18 cellular contexts compared by ENCODE assay signal in the genomic region with DNA sequence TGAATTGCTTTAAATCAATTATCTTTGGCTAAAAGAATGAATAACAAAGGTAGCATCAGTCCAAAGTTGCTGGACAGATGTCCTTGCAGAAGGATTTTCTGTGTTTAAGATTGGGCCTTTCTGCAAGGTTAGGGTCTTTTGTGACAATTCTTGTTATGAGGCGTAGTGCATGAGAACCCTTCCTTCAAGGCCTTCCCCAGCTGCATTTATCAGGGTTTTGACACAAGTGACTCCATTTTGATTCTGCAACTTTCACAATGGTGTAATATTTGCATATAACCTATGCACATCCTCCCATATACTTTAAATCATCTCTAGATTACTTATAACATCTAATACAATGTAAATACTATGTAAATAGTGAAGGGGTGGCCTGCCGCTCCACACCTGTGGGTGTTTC. TPM values are rescaled to one million over a fixed set of nuclear protein-coding genes. Genes with fewer than 3 reads are reported as not detected.
A peak's percentile ranks its signal among the peaks of the same experiment; 100 is the strongest.
DNase-seq lines count a peak whose midpoint lies in the region; ATAC-seq and TF ChIP-seq lines count a peak whose summit lies in the region.
"Had no signal": no experiment of that assay in that cellular context is flagged by ENCODE, and none has a peak within 500 bp of the region (broad histone marks: within the 10 kb centered on the region; RNA-seq: fewer than 3 reads in every experiment).

No MANE protein-coding gene starts in this region.

- no peak overlapping the region; the same call in 1 of the 2 replicates for H3K4me3 ChIP-seq in GM23338
- H3K4me3 ChIP-seq in ovary, result no peak overlapping the region

- TF ChIP-seq POLR2A in ovary (IDR thresholded peaks at IDR 0.05), result no peak

- H3K4me3 Mint-ChIP-seq in T-helper 2 cell treated with Interferon-gamma antibody and Interleukin-4, amounts not matched to agents 5 μg/mL and 100 μg/mL, for 36 hours, result peak overlapping the region; percentile 6
- H3K4me3 Mint-ChIP-seq in GM23338 (peak overlapping the region; percentile 92; the same call in 2 of the 3 replicates), WTC11 (peak overlapping the region; percentile 91), nephron (peak overlapping the region; percentile 98 to 99 (median 98))

- H3K36me3 ChIP-seq in GM23338 (ENCODE audit: insufficient read depth) (peaks cover 24% of the 10 kb centered on the region), ovary (no peaks in the 10 kb centered on the region)
- H3K36me3 ChIP-seq: uterus had no signal

- no peak for TF ChIP-seq EP300 in ovary (IDR thresholded peaks at IDR 0.05)

- H3K9me2 ChIP-seq in GM23338 (ENCODE audit: insufficient read depth), result no peaks in the 10 kb centered on the region

- TF ChIP-seq CTCF in GM23338 (conservative IDR thresholded peaks at IDR 0.05; ENCODE audit: low read depth in 2 of 2) (no peak), WTC11 (IDR thresholded peaks at IDR 0.05) (no peak), nephron (IDR thresholded peaks at IDR 0.05; ENCODE audit: unreplicated experiment in 3 of 3) (no peak), ovary (IDR thresholded peaks at IDR 0.05) (no peak)

- POLR2A ChIA-PET in WTC11 (lab: Charles Lee), result no interaction called here

- no peak for ATAC-seq in GM23338
- no peak for ATAC-seq in WTC11
- ATAC-seq in GM21576 (IDR thresholded peaks at IDR 0.05; ENCODE audit: unreplicated experiment), result no peak
- ATAC-seq: stimulated activated naive CD8-positive, alpha-beta T cell treated with anti-CD3 and anti-CD28 coated beads, Interleukin-15, amount 100 ng/mL, for 72 hours had no signal

- no peak overlapping the region for H2AFZ ChIP-seq in GM23338

- peak overlapping the region; percentile 80; the same call in 1 of the 2 replicates for H3K4me2 ChIP-seq in GM23338

- no peak for DNase-seq in T-helper 2 cell treated with Interferon-gamma antibody and Interleukin-4, amounts not matched to agents 5 μg/mL and 100 μg/mL, for 36 hours (ENCODE audit: low spot score)
- DNase-seq in T-helper 2 cell (no peak), GM23338 (ENCODE audit: low spot score) (no peak), WTC11 (ENCODE audit: low spot score) (no peak), NCI-H187 (lab: John Stamatoyannopoulos, UW) (no peak), ovary (no peak)
- DNase-seq: activated CD4-positive, alpha-beta T cell treated with anti-CD3 and anti-CD28 coated beads, Interleukin-2, amount 50 U/mL, for 1 hour; effector memory CD4-positive, alpha-beta T cell; EL; mucosa of descending colon; NCI-H1436; stimulated activated CD4-positive, alpha-beta T cell treated with anti-CD3 and anti-CD28 coated beads, Interleukin-15, amount 100 ng/mL, for 24 hours; stimulated activated naive CD8-positive, alpha-beta T cell treated with anti-CD3 and anti-CD28 coated beads, Interleukin-15, amount 100 ng/mL, for 72 hours; T-helper 9 cell; uterus had no signal

- H3K4me1 Mint-ChIP-seq in T-helper 2 cell treated with Interferon-gamma antibody and Interleukin-4, amounts not matched to agents 5 μg/mL and 100 μg/mL, for 36 hours (ENCODE audit: low read depth), result peaks cover 20% of the 10 kb centered on the region
- H3K4me1 Mint-ChIP-seq in GM23338 (peaks cover 31% of the 10 kb centered on the region), WTC11 (peaks cover 34% of the 10 kb centered on the region), nephron (peaks cover 18% of the 10 kb centered on the region)

- H3K9me3 ChIP-seq in ovary, result no peaks in the 10 kb centered on the region
- H3K9me3 ChIP-seq: mucosa of descending colon, uterus had no signal

- H4K20me1 ChIP-seq in GM23338 (replicated peaks; ENCODE audit: insufficient read depth), result no peaks in the 10 kb centered on the region

- no peaks in the 10 kb centered on the region for H3K9me3 Mint-ChIP-seq in T-helper 2 cell treated with Interferon-gamma antibody and Interleukin-4, amounts not matched to agents 5 μg/mL and 100 μg/mL, for 36 hours
- no peaks in the 10 kb centered on the region; the same call in 2 of the 3 replicates for H3K9me3 Mint-ChIP-seq in GM23338
- H3K9me3 Mint-ChIP-seq in WTC11, result peaks cover 4% of the 10 kb centered on the region
- no peaks in the 10 kb centered on the region for H3K9me3 Mint-ChIP-seq in nephron
- H3K9me3 Mint-ChIP-seq: central memory CD8-positive, alpha-beta T cell; stimulated activated naive CD8-positive, alpha-beta T cell treated with anti-CD3 and anti-CD28 coated beads, Interleukin-15, amount 100 ng/mL, for 72 hours had no signal

- CTCF ChIA-PET in WTC11 (lab: Charles Lee), result no interaction called here

- peaks cover 22% of the 10 kb centered on the region for H3K36me3 Mint-ChIP-seq in T-helper 2 cell treated with Interferon-gamma antibody and Interleukin-4, amounts not matched to agents 5 μg/mL and 100 μg/mL, for 36 hours (ENCODE audit: low read depth)
- H3K36me3 Mint-ChIP-seq in GM23338 (ENCODE audit: low read depth) (peaks cover 24% of the 10 kb centered on the region), WTC11 (peaks cover 25% of the 10 kb centered on the region), nephron (ENCODE audit: low read depth) (peaks cover 15% of the 10 kb centered on the region)

- H3K27me3 ChIP-seq in GM23338 (ENCODE audit: insufficient read depth) (no peaks in the 10 kb centered on the region), ovary (no peaks in the 10 kb centered on the region)
- H3K27me3 ChIP-seq: uterus had no signal

- peaks cover 3% of the 10 kb centered on the region for H3K27me3 Mint-ChIP-seq in T-helper 2 cell treated with Interferon-gamma antibody and Interleukin-4, amounts not matched to agents 5 μg/mL and 100 μg/mL, for 36 hours (ENCODE audit: low read depth)
- H3K27me3 Mint-ChIP-seq in GM23338 (ENCODE audit: insufficient read depth, low read depth, poor library complexity) (peaks cover 8% of the 10 kb centered on the region), WTC11 (ENCODE audit: low read depth) (no peaks in the 10 kb centered on the region; the same call in 1 of the 2 replicates), nephron (ENCODE audit: low read depth) (peaks cover 6% of the 10 kb centered on the region)
- H3K27me3 Mint-ChIP-seq: stimulated activated naive CD8-positive, alpha-beta T cell treated with anti-CD3 and anti-CD28 coated beads, Interleukin-15, amount 100 ng/mL, for 72 hours had no signal

- H3K27ac ChIP-seq in GM23338 (ENCODE audit: low read depth), result peak overlapping the region; percentile 93; the same call in 1 of the 2 replicates
- H3K27ac ChIP-seq in ovary, result no peak overlapping the region

- H3K4me1 ChIP-seq in GM23338 (ENCODE audit: insufficient read depth) (peaks cover 27% of the 10 kb centered on the region), ovary (ENCODE audit: insufficient read depth) (peaks cover 2% of the 10 kb centered on the region)

- intact Hi-C loops in ovary (cut with DNase I), result loop anchor here in 1 of 4 donors (10.0 kb wide), 1 partner anchor 53 kb away; no protein-coding TSS in a partner anchor

- H3K27ac Mint-ChIP-seq in T-helper 2 cell treated with Interferon-gamma antibody and Interleukin-4, amounts not matched to agents 5 μg/mL and 100 μg/mL, for 36 hours, result no peak overlapping the region
- H3K27ac Mint-ChIP-seq in GM23338 (peak overlapping the region; percentile 97; the same call in 1 of the 2 replicates), WTC11 (peak overlapping the region; percentile 92; the same call in 1 of the 2 replicates), nephron (peak overlapping the region; percentile 96 to 99 (median 98))

- 97 to 99% (median 98%) methylated on average over 2 of the region's 2 CpGs for WGBS in ovary, 3 donors

- peaks cover 33% of the 10 kb centered on the region for H3K79me2 ChIP-seq in GM23338 (replicated peaks; ENCODE audit: insufficient read depth)

- H3F3A ChIP-seq in GM23338 (replicated peaks; ENCODE audit: low read depth), result peaks cover 12% of the 10 kb centered on the region

TF ChIP-seq in GM23338, 12 proteins besides CTCF, POLR2A, EP300 and RAD21 (continues in another document):
- no peak for TF ChIP-seq ZNF331 (CRISPR knock-in tag; IDR thresholded peaks at IDR 0.05; ENCODE audit: low read depth)

TF ChIP-seq in WTC11, 78 proteins besides CTCF, POLR2A, EP300 and RAD21 (continues in another document):
- TF ChIP-seq, protein P1, sequence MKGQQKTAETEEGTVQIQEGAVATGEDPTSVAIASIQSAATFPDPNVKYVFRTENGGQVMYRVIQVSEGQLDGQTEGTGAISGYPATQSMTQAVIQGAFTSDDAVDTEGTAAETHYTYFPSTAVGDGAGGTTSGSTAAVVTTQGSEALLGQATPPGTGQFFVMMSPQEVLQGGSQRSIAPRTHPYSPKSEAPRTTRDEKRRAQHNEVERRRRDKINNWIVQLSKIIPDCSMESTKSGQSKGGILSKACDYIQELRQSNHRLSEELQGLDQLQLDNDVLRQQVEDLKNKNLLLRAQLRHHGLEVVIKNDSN (CRISPR knock-in tag; IDR thresholded peaks at IDR 0.05), result no peak
- TF ChIP-seq FOXK1 (CRISPR knock-in tag; IDR thresholded peaks at IDR 0.05), result no peak
- no peak for TF ChIP-seq ZNF263 (CRISPR knock-in tag; IDR thresholded peaks at IDR 0.05; ENCODE audit: low read depth)
- no peak for TF ChIP-seq TEAD4 (CRISPR knock-in tag; IDR thresholded peaks at IDR 0.05)
- no peak for TF ChIP-seq SP1 (CRISPR knock-in tag; conservative IDR thresholded peaks at IDR 0.05)
- TF ChIP-seq ZBTB21 (CRISPR knock-in tag; IDR thresholded peaks at IDR 0.05; ENCODE audit: borderline replicate concordance), result no peak
- TF ChIP-seq, protein P2, sequence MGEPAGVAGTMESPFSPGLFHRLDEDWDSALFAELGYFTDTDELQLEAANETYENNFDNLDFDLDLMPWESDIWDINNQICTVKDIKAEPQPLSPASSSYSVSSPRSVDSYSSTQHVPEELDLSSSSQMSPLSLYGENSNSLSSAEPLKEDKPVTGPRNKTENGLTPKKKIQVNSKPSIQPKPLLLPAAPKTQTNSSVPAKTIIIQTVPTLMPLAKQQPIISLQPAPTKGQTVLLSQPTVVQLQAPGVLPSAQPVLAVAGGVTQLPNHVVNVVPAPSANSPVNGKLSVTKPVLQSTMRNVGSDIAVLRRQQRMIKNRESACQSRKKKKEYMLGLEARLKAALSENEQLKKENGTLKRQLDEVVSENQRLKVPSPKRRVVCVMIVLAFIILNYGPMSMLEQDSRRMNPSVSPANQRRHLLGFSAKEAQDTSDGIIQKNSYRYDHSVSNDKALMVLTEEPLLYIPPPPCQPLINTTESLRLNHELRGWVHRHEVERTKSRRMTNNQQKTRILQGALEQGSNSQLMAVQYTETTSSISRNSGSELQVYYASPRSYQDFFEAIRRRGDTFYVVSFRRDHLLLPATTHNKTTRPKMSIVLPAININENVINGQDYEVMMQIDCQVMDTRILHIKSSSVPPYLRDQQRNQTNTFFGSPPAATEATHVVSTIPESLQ (CRISPR knock-in tag; IDR thresholded peaks at IDR 0.05), result no peak
- no peak for TF ChIP-seq ZNF121 (CRISPR knock-in tag; IDR thresholded peaks at IDR 0.05)

RNA-seq across cellular contexts. Expression of a gene that starts 1.1 kb away (rescaled TPM):
- total RNA-seq in GM23338 (2014; rRNA removed; shearing (Covaris generic)), result 33.8 and 45.1 TPM in 2 replicates
- polyA plus RNA-seq in GM23338 (2016; fragmentation: Nextera tagmentation; extraction: Ambion mirVana) (32.5 and 33.1 TPM in 2 replicates), ovary (10 to 100 TPM; 11.6 to 18.6 TPM)
- total RNA-seq in WTC11 (2021) (44.1 to 64.8 TPM (median 45.7 TPM) in 3 replicates), ovary (10 to 100 TPM; 12.2 to 22.9 (median 15.6) TPM)

RNA-seq across cellular contexts. Expression of a gene that starts 8.4 kb away (rescaled TPM):
- total RNA-seq in GM23338 (2014; rRNA removed; shearing (Covaris generic)), result 487 and 499 TPM in 2 replicates
- polyA plus RNA-seq in GM23338 (2016; fragmentation: Nextera tagmentation; extraction: Ambion mirVana) (273 and 285 TPM in 2 replicates), ovary (10 to 100 TPM; 44.0 to 49.3 TPM)
- total RNA-seq in WTC11 (2021) (167 to 172 TPM (median 170 TPM) in 3 replicates), ovary (10 to 100 TPM; 29.7 to 80.6 (median 42.0) TPM)

Comparison
In these comparisons a context has a peak if more than half of its experiments do, and no peak if none do; other contexts are left out.
1. H3K4me3 Mint-ChIP-seq: peak in every context shown above with its lines; median percentile 98 in nephron; 92 in GM23338; 91 in WTC11; 6 in T-helper 2 cell treated with Interferon-gamma antibody and Interleukin-4, amounts not matched to agents 5 μg/mL and 100 μg/mL, for 36 hours.